In the genomic region with DNA sequence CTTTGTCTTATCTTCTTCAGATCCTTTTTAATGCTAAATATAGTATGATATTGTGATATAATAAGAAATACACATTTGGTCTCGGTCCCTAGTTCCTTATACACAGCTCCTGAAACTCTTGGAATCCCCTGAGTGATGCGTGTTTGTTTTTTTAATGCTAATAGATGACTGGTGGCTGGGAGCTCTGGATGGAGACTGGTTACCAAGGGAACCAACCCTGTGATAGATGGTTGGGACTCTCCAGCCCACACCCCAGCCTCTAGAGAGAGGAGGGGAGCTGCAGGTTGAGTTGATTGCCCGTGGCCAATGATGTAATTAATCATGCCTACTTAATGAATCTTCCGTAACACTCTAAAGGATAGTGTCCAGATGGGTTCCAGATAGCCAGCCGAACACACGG, we compare ENCODE assay signal across 18 cellular contexts.
"Had no signal": no experiment of that assay in that cellular context is flagged by ENCODE, and none has a peak within 500 bp of the region (broad histone marks: within the 10 kb centered on the region; RNA-seq: fewer than 3 reads in every experiment).

No MANE protein-coding gene starts in this region.

- H3K4me3 ChIP-seq: body of pancreas, heart left ventricle, pancreas, right lobe of liver, smooth muscle cell, testis had no signal

- DNase-seq: activated CD4-positive, alpha-beta memory T cell treated with anti-CD3 and anti-CD28 coated beads for 36 hours; activated CD4-positive, alpha-beta T cell treated with anti-CD3 and anti-CD28 coated beads for 36 hours; activated naive CD4-positive, alpha-beta T cell; activated naive CD8-positive, alpha-beta T cell treated with anti-CD3 and anti-CD28 coated beads, Interleukin-2, amount 10 ng/mL, durations not matched to agents 7 days and 5 days; amygdala; body of pancreas; caudate nucleus; erythroblast; heart left ventricle; naive thymus-derived CD8-positive, alpha-beta T cell; pancreas; right lobe of liver; stimulated activated CD4-positive, alpha-beta T cell treated with anti-CD3 and anti-CD28 coated beads, Interleukin-4, amount 100 ng/mL, for 1 hour; T-helper 2 cell; testis had no signal

- ATAC-seq: activated CD4-positive, alpha-beta T cell treated with anti-CD3 and anti-CD28 coated beads for 36 hours; activated T-helper 17 cell treated with anti-CD3 and anti-CD28 coated beads, Interleukin-2, amount 50 U/mL, for 72 hours; body of pancreas; heart left ventricle; naive thymus-derived CD8-positive, alpha-beta T cell; pancreas; right lobe of liver had no signal

- H3K27me3 ChIP-seq: body of pancreas, heart left ventricle, neutrophil, pancreas, right lobe of liver, testis had no signal

- H3K36me3 ChIP-seq: neutrophil, pancreas, right lobe of liver had no signal
